In genomic region chr2:132317026-132317680, GRCh38 we compare ENCODE assay signal across 5 cellular contexts.
DNase-seq lines count a peak whose midpoint lies in the region; ATAC-seq, FAIRE-seq and TF ChIP-seq lines count a peak whose summit lies in the region.
"Not testable (repeated sequence)": the region's sequence is repeated elsewhere in the genome, so short reads cannot be mapped to it uniquely, and the experiment has no call there.

No MANE protein-coding gene starts in this region.

- POLR2A ChIA-PET in PC-3 (lab: Charles Lee; ENCODE audit: unreplicated experiment) = not testable (repeated sequence)

- ATAC-seq in PC-3 = not testable (repeated sequence)
- ATAC-seq in RWPE2 (ENCODE audit: low read depth) (peak; percentile 56; the same call in 2 of the 3 replicates), foreskin keratinocyte (peak; percentile 80)

- intact Hi-C loops in PC-3 (cut with micrococcal nuclease) = not testable (repeated sequence)

- not testable (repeated sequence) for H3K9me3 ChIP-seq in Karpas-422 (ENCODE audit: low read length); PC-3 (ENCODE audit: low read length); RWPE2 (ENCODE audit: severe bottlenecking)

- not testable (repeated sequence) for H3K9ac ChIP-seq in Karpas-422 (ENCODE audit: low read length); PC-3 (ENCODE audit: low read length)

- CTCF ChIA-PET in PC-3 (lab: Charles Lee) = not testable (repeated sequence)

- peak; percentile 25 for DNase-seq in Karpas-422
- DNase-seq in PC-3 = peak; percentile 11
- not testable (repeated sequence) for DNase-seq in RWPE2 (ENCODE audit: low spot score)
- peak; percentile 47 for DNase-seq in bronchial epithelial cell (ENCODE audit: low read depth)
- peak; percentile 66 to 84 for DNase-seq in foreskin keratinocyte

- H3K79me2 ChIP-seq in Karpas-422 (ENCODE audit: low read length); PC-3 (ENCODE audit: low read length): not testable (repeated sequence)

- peak overlapping the region; percentile 19 for H3K4me2 ChIP-seq in Karpas-422 (ENCODE audit: low read depth, low read length, poor library complexity, severe bottlenecking)
- not testable (repeated sequence) for H3K4me2 ChIP-seq in PC-3 (ENCODE audit: low read length)

- FAIRE-seq in bronchial epithelial cell (lab: Jason Lieb, UNC) = not testable (repeated sequence)

- H3K4me3 ChIP-seq in Karpas-422 (ENCODE audit: low read length); PC-3 (ENCODE audit: low read length); RWPE2 (ENCODE audit: severe bottlenecking); bronchial epithelial cell (ENCODE audit: low read depth, low read length): not testable (repeated sequence)

- H3K9me2 ChIP-seq in Karpas-422 (replicated peaks; ENCODE audit: insufficient read depth, low read length); PC-3 (replicated peaks; ENCODE audit: low read length): not testable (repeated sequence)

- not testable (repeated sequence) for H3K36me3 ChIP-seq in Karpas-422 (ENCODE audit: insufficient read depth, low read length); PC-3 (ENCODE audit: low read depth, low read length); RWPE2 (ENCODE audit: low read depth); bronchial epithelial cell (ENCODE audit: control insufficient read depth, insufficient read depth, low read length)

- not testable (repeated sequence) for TF ChIP-seq CTCF in PC-3 (conservative IDR thresholded peaks at IDR 0.05; ENCODE audit: low read depth, low read length); RWPE2 (IDR thresholded peaks at IDR 0.05; ENCODE audit: poor library complexity, severe bottlenecking); bronchial epithelial cell (IDR thresholded peaks at IDR 0.05; ENCODE audit: insufficient read depth, low read length, severe bottlenecking); foreskin keratinocyte (conservative IDR thresholded peaks at IDR 0.05)

- H4K20me1 ChIP-seq in Karpas-422 (ENCODE audit: insufficient read depth, low read depth, low read length); PC-3 (ENCODE audit: low read length): not testable (repeated sequence)

- peaks cover 48% of the 10 kb centered on the region for H3K4me1 ChIP-seq in Karpas-422 (ENCODE audit: low read length)
- not testable (repeated sequence) for H3K4me1 ChIP-seq in PC-3 (ENCODE audit: insufficient read depth, low read length); RWPE2 (ENCODE audit: insufficient read depth, poor library complexity, severe bottlenecking); foreskin keratinocyte

- not testable (repeated sequence) for H3F3A ChIP-seq in PC-3 (ENCODE audit: low read length, unreplicated experiment)

- H2AFZ ChIP-seq in Karpas-422 (ENCODE audit: low read length); PC-3 (ENCODE audit: low read length): not testable (repeated sequence)

- BruUV-seq in PC-3 (replicated peaks; lab: Mats Ljungman, UMichigan) = not testable (repeated sequence)

- not testable (repeated sequence) for H3K27ac ChIP-seq in Karpas-422 (ENCODE audit: low read length); PC-3 (ENCODE audit: low read length); RWPE2 (ENCODE audit: poor library complexity, severe bottlenecking)
- H3K27ac ChIP-seq in foreskin keratinocyte = peak overlapping the region; percentile 65

- not testable (repeated sequence) for H3K27me3 ChIP-seq in Karpas-422 (ENCODE audit: low read length); PC-3 (ENCODE audit: low read length); RWPE2 (ENCODE audit: insufficient read depth, poor library complexity, severe bottlenecking); bronchial epithelial cell (ENCODE audit: control insufficient read depth, insufficient read depth, low read length); foreskin keratinocyte
